11 cellular contexts compared by ENCODE assay signal in the genomic region with DNA sequence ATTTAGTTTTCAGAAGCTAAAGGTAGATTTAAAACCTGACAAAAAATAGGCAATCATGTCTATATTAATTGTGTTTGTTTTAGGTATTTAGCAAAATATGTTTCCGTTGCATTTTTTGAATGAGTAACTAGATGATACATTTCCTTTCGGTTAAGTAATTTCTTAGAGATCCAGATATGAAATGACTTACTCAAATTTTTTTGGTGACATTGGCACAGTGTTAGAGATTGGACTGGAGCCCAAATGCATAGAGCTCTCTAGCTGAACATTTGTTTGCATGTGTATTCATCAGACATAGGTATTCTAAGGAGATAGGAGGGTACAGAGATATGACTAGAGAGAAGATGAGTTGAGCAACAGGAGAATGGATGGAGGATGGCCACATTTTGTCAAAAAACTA. TPM values are rescaled to one million over a fixed set of nuclear protein-coding genes. Genes with fewer than 3 reads are reported as not detected.
DNase-seq lines count a peak whose midpoint lies in the region; ATAC-seq and TF ChIP-seq lines count a peak whose summit lies in the region.
"Had no signal": no experiment of that assay in that cellular context is flagged by ENCODE, and none has a peak within 500 bp of the region (broad histone marks: within the 10 kb centered on the region; RNA-seq: fewer than 3 reads in every experiment).

No MANE protein-coding gene starts in this region.

- H3K36me3 ChIP-seq in A673 (ENCODE audit: insufficient read depth, low read length, poor library complexity, severe bottlenecking) (peaks cover 59% of the 10 kb centered on the region), body of pancreas (replicated peaks in 1 of 2; ENCODE audit: insufficient read depth in 1 of 2, low read depth in 2 of 2) (peaks cover 0 to 15% of the 10 kb centered on the region in 2 donors)

- CTCF ChIA-PET in A673 (lab: Charles Lee): no interaction called here

- H3K9me3 ChIP-seq in A673 (ENCODE audit: low read depth, low read length, poor library complexity, severe bottlenecking) (no peaks in the 10 kb centered on the region), body of pancreas (peaks cover 0 to 2% (median 0%) of the 10 kb centered on the region in 3 donors)
- H3K9me3 ChIP-seq: tibial artery had no signal

- H3K27ac ChIP-seq in A673 (ENCODE audit: low read depth, low read length, poor library complexity, severe bottlenecking): no peak overlapping the region
- H3K27ac ChIP-seq in body of pancreas: no peak overlapping the region
- H3K27ac ChIP-seq: tibial artery had no signal

- POLR2A ChIA-PET in A673 (lab: Charles Lee; ENCODE audit: low non-redundant PET): interaction anchor here (0.7 kb wide), 1 partner anchor 13 kb away, joined by 5 read pairs; no protein-coding TSS in a partner anchor

- H3K27me3 ChIP-seq in A673 (replicated peaks; ENCODE audit: insufficient read depth, low read depth, low read length, poor library complexity) (peaks cover 3% of the 10 kb centered on the region), body of pancreas (peaks cover 0 to 21% of the 10 kb centered on the region in 2 donors)

- no peak for TF ChIP-seq POLR2A in body of pancreas (IDR thresholded peaks at IDR 0.05)

- no peak for ATAC-seq in HG02884 (IDR thresholded peaks at IDR 0.05; ENCODE audit: unreplicated experiment)
- no peak for ATAC-seq in GM19455 (IDR thresholded peaks at IDR 0.05; ENCODE audit: unreplicated experiment)
- ATAC-seq in body of pancreas: no peak

- TF ChIP-seq CTCF in A673 (conservative IDR thresholded peaks at IDR 0.05; ENCODE audit: low read depth, low read length): no peak
- no peak for TF ChIP-seq CTCF in epithelial cell of esophagus (IDR thresholded peaks at IDR 0.05; ENCODE audit: insufficient read depth, low read depth, low read length, missing control alignments)
- no peak for TF ChIP-seq CTCF in body of pancreas (IDR thresholded peaks at IDR 0.05)

- H3K4me1 ChIP-seq in A673 (ENCODE audit: insufficient read depth, low read length, poor library complexity, severe bottlenecking) (peaks cover 15% of the 10 kb centered on the region), body of pancreas (peaks cover 26% of the 10 kb centered on the region)

- peak overlapping the region; percentile 75 for H3K4me3 ChIP-seq in A673 (ENCODE audit: low read depth, low read length, poor library complexity, severe bottlenecking)
- H3K4me3 ChIP-seq in epithelial cell of esophagus (ENCODE audit: low read length): peak overlapping the region; percentile 96
- H3K4me3 ChIP-seq in body of pancreas: no peak overlapping the region

- intact Hi-C loops in A673 (cut with micrococcal nuclease; ENCODE audit: unreplicated experiment) (no loop called here), body of pancreas (cut with DNase I) (no loop called here)

- DNase-seq in A673 (ENCODE audit: low spot score) (no peak), EL (peak; percentile 72), RKO (ENCODE audit: low spot score) (peak; percentile 89), epithelial cell of esophagus (ENCODE audit: low read depth) (peak; percentile 43), body of pancreas (no peak)
- no peak for DNase-seq in activated effector memory CD4-positive, alpha-beta T cell treated with anti-CD3 and anti-CD28 coated beads, Interleukin-2, amount 50 U/mL, for 16 hours
- DNase-seq: NCI-H1417 treated with DMSO at 0.1 percent for 48 hours, tibial artery had no signal

- TSS peak; percentile 25 for BruUV-seq in A673 (replicated peaks; lab: Mats Ljungman, UMichigan)

- 86 to 87% methylated on average over 2 of the region's 2 CpGs for WGBS in body of pancreas, 2 donors

RNA-seq across cellular contexts. Expression of gene BUB3, which starts 1.9 kb away (rescaled TPM):
- 196 and 207 TPM in 2 replicates for total RNA-seq in A673 (2021)
- total RNA-seq in body of pancreas: 10 to 100 TPM; 39.4 to 51.1 TPM

RNA-seq across cellular contexts. Expression of gene HMX2, which starts 8.2 kb away (rescaled TPM):
- not detected in 2 replicates for total RNA-seq in A673 (2021)
- not detected for total RNA-seq in body of pancreas
- total RNA-seq: lung microvascular endothelial cell had no signal

RNA-seq across cellular contexts. Expression of gene HMX3, which starts 20.3 kb away (rescaled TPM):
- total RNA-seq in A673 (2021): 0.26 TPM in 1 of 2 replicates, not detected in the other
- not detected for total RNA-seq in body of pancreas
- total RNA-seq: lung microvascular endothelial cell had no signal

Comparison
In these comparisons a context has a peak if more than half of its experiments do, and no peak if none do; other contexts are left out.
1. DNase-seq: peak in EL (single experiment), RKO (single experiment) and epithelial cell of esophagus (single experiment); none in A673 (single experiment), activated effector memory CD4-positive, alpha-beta T cell treated with anti-CD3 and anti-CD28 coated beads, Interleukin-2, amount 50 U/mL, for 16 hours (single experiment) and body of pancreas (0 of 4).
2. H3K4me3 ChIP-seq: peak in A673 (single experiment) and epithelial cell of esophagus (single experiment); none in body of pancreas (0 of 2).